1 cellular context compared by ENCODE assay signal in genomic region chr17:3667366-3668278, GRCh38.
TF ChIP-seq lines count a peak whose summit lies in the region.

No MANE protein-coding gene starts in this region.

TF ChIP-seq in HCT116, 20 proteins besides CTCF, POLR2A, EP300 and RAD21 (continued from another document):
- TF ChIP-seq MAX (IDR thresholded peaks at IDR 0.05) = peak; percentile 58; the same call in 1 of the 2 replicates
- TF ChIP-seq ZFX (IDR thresholded peaks at IDR 0.05) = no peak
